32 cellular contexts compared by ENCODE assay signal in the genomic region with DNA sequence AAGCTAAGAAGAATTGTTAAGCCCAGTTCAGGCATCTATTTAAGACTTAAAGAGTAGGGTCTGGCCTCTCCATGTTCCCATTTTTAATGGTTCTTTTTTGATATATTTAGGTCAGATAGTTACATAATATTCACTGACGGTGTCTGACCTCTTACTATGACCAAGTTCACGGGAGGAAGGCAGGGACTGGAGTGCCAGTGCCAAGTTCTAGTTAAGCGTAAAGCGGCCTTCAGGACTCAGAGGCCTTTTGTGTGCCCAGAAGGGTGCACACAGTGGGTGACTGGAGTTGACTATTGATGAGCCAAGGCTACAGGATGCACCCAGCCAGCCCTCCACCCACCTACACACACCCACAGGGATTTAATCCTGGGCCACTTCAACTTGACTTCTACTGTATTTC.
"Had no signal": no experiment of that assay in that cellular context is flagged by ENCODE, and none has a peak within 500 bp of the region (broad histone marks: within the 10 kb centered on the region; RNA-seq: fewer than 3 reads in every experiment).

No MANE protein-coding gene starts in this region.

- H3K9me3 ChIP-seq: neutrophil, ovary, psoas muscle, spleen, suprapubic skin, testis, tibial artery, transverse colon, upper lobe of right lung, uterus had no signal

- H3K4me1 Mint-ChIP-seq: naive thymus-derived CD4-positive, alpha-beta T cell; stimulated activated memory B cell treated with anti-CD40 and anti-IgM and Interleukin-4, amounts not matched to agents 10 μg/mL and 1 μg/mL and 100 μg/mL, for 72 hours; stimulated activated naive CD8-positive, alpha-beta T cell treated with anti-CD3 and anti-CD28 coated beads, Interleukin-15, amount 100 ng/mL, for 72 hours had no signal

- ATAC-seq: naive thymus-derived CD4-positive, alpha-beta T cell; psoas muscle; right cardiac atrium; sciatic nerve; stimulated activated memory B cell treated with anti-CD40 and anti-IgM and Interleukin-4, amounts not matched to agents 10 μg/mL and 1 μg/mL and 100 μg/mL, for 72 hours; stimulated activated naive CD8-positive, alpha-beta T cell treated with anti-CD3 and anti-CD28 coated beads, Interleukin-15, amount 100 ng/mL, for 72 hours; stimulated activated naive CD8-positive, alpha-beta T cell treated with anti-CD3 and anti-CD28 coated beads, Interleukin-15, Interleukin-2, amounts not matched to agents 100 U/mL and 50 U/mL, for 24 hours; upper lobe of right lung had no signal

- H3K4me3 Mint-ChIP-seq: naive thymus-derived CD4-positive, alpha-beta T cell; natural killer cell treated with Interleukin-12 subunit alpha and Interleukin-12 subunit beta and Interleukin-15 and Interleukin-18, amount 100 ng/mL, for 72 hours; nephron progenitor cell; neural crest cell; stimulated activated memory B cell treated with anti-CD40 and anti-IgM and Interleukin-4, amounts not matched to agents 10 μg/mL and 1 μg/mL and 100 μg/mL, for 72 hours; stimulated activated naive CD8-positive, alpha-beta T cell treated with anti-CD3 and anti-CD28 coated beads, Interleukin-15, amount 100 ng/mL, for 72 hours; type B pancreatic cell had no signal

- H3K9me3 Mint-ChIP-seq: natural killer cell treated with Interleukin-12 subunit alpha and Interleukin-12 subunit beta and Interleukin-15 and Interleukin-18, amount 100 ng/mL, for 72 hours; neural crest cell; stimulated activated memory B cell treated with anti-CD40 and anti-IgM and Interleukin-4, amounts not matched to agents 10 μg/mL and 1 μg/mL and 100 μg/mL, for 72 hours; stimulated activated naive CD8-positive, alpha-beta T cell treated with anti-CD3 and anti-CD28 coated beads, Interleukin-15, amount 100 ng/mL, for 72 hours; type B pancreatic cell had no signal

- H3K36me3 ChIP-seq: neutrophil, ovary, spleen, suprapubic skin, tibial artery, transverse colon, upper lobe of right lung, uterus had no signal

- H2AFZ ChIP-seq: parathyroid adenoma had no signal

- H3K36me3 Mint-ChIP-seq: naive thymus-derived CD4-positive, alpha-beta T cell; natural killer cell treated with Interleukin-12 subunit alpha and Interleukin-12 subunit beta and Interleukin-15 and Interleukin-18, amount 100 ng/mL, for 72 hours; stimulated activated memory B cell treated with anti-CD40 and anti-IgM and Interleukin-4, amounts not matched to agents 10 μg/mL and 1 μg/mL and 100 μg/mL, for 72 hours had no signal

- H3K4me2 ChIP-seq: smooth muscle cell had no signal

- H3K27me3 ChIP-seq: neutrophil, ovary, suprapubic skin, testis, tibial artery, transverse colon, upper lobe of right lung, uterus had no signal

- H3K4me3 ChIP-seq: ovary, psoas muscle, skin epidermis, smooth muscle cell, spleen, suprapubic skin, testis, tibial artery, transverse colon, upper lobe of right lung, uterus had no signal

- H3K9ac ChIP-seq: parathyroid adenoma had no signal

- H3K27ac Mint-ChIP-seq: naive thymus-derived CD4-positive, alpha-beta T cell; natural killer cell treated with Interleukin-12 subunit alpha and Interleukin-12 subunit beta and Interleukin-15 and Interleukin-18, amount 100 ng/mL, for 72 hours; nephron progenitor cell; progenitor cell of endocrine pancreas; stimulated activated memory B cell treated with anti-CD40 and anti-IgM and Interleukin-4, amounts not matched to agents 10 μg/mL and 1 μg/mL and 100 μg/mL, for 72 hours; stimulated activated naive CD8-positive, alpha-beta T cell treated with anti-CD3 and anti-CD28 coated beads, Interleukin-15, amount 100 ng/mL, for 72 hours; type B pancreatic cell had no signal

- H3K27ac ChIP-seq: neutrophil, ovary, parathyroid adenoma, psoas muscle, skin epidermis, spleen, suprapubic skin, testis, tibial artery, transverse colon, upper lobe of right lung, uterus had no signal

- H3K79me2 ChIP-seq: parathyroid adenoma had no signal

- DNase-seq: naive thymus-derived CD4-positive, alpha-beta T cell; nephron progenitor cell; nucleus accumbens; ovary; psoas muscle; right cardiac atrium; spleen; stimulated activated CD4-positive, alpha-beta T cell treated with anti-CD3 and anti-CD28 coated beads, Interleukin-12 subunit alpha, Interleukin-12 subunit beta, amount 100 ng/mL, for 4 hours; stimulated activated CD4-positive, alpha-beta T cell treated with anti-CD3 and anti-CD28 coated beads, Interleukin-1b, Interleukin-23, amount 100 ng/mL, for 48 hours; stimulated activated CD4-positive, alpha-beta T cell treated with anti-CD3 and anti-CD28 coated beads, Interleukin-4, amount 100 ng/mL, for 1 hour; stimulated activated CD4-positive, alpha-beta T cell treated with anti-CD3 and anti-CD28 coated beads, Interleukin-4, amount 100 ng/mL, for 4 hours; stimulated activated CD8-positive, alpha-beta memory T cell treated with anti-CD3 and anti-CD28 coated beads, Interleukin-4, amount 100 ng/mL, for 48 hours; stimulated activated naive CD4-positive, alpha-beta T cell; stimulated activated naive CD8-positive, alpha-beta T cell treated with anti-CD3 and anti-CD28 coated beads, Interleukin-15, amount 100 ng/mL, for 72 hours; stimulated activated naive CD8-positive, alpha-beta T cell treated with anti-CD3 and anti-CD28 coated beads, Interleukin-15, Interleukin-2, amounts not matched to agents 100 U/mL and 50 U/mL, for 24 hours; substantia nigra; testis; tibial artery; transverse colon; upper lobe of right lung; uterus had no signal

- H3K4me1 ChIP-seq: parathyroid adenoma, psoas muscle, spleen, suprapubic skin, tibial artery, upper lobe of right lung, uterus had no signal
